16 cellular contexts compared by ENCODE assay signal in genomic region chr9:99031994-99032393, GRCh38.
A peak's percentile ranks its signal among the peaks of the same experiment; 100 is the strongest.
DNase-seq lines count a peak whose midpoint lies in the region; TF ChIP-seq lines count a peak whose summit lies in the region.
"Had no signal": no experiment of that assay in that cellular context is flagged by ENCODE, and none has a peak within 500 bp of the region (broad histone marks: within the 10 kb centered on the region; RNA-seq: fewer than 3 reads in every experiment).

No MANE protein-coding gene starts in this region.

- H3K36me3 ChIP-seq in spleen = no peaks in the 10 kb centered on the region
- H3K36me3 ChIP-seq: BLaER1 treated with 17β-estradiol and CSF1 and Interleukin-3, amounts not matched to agents 10 nM and 100 nM had no signal

- POLR2A ChIA-PET in RWPE1 (lab: Yijun Ruan, JAX; ENCODE audit: low non-redundant PET) = no interaction called here

- H3K4me1 ChIP-seq in spleen = peaks cover 0 to 4% (median 0%) of the 10 kb centered on the region in 6 donors
- H3K4me1 ChIP-seq: A549, Caco-2 had no signal

- H3K4me3 ChIP-seq in spleen = no peak overlapping the region
- H3K4me3 ChIP-seq: A549; BLaER1 treated with 17β-estradiol and CSF1 and Interleukin-3, amounts not matched to agents 10 nM and 100 nM had no signal

- 93 to 95% (median 95%) methylated on average over 5 of the region's 5 CpGs for WGBS in spleen, 5 donors

- no peak overlapping the region for H3K27ac ChIP-seq in RWPE1
- H3K27ac ChIP-seq in spleen = no peak overlapping the region
- H3K27ac ChIP-seq: 22Rv1; A549; BLaER1 treated with 17β-estradiol and CSF1 and Interleukin-3, amounts not matched to agents 10 nM and 100 nM; C4-2B had no signal

- intact Hi-C loops in spleen (cut with DNase I; ENCODE audit: low total_unique reads) = no loop called here

- no peaks in the 10 kb centered on the region for H3K9me3 ChIP-seq in spleen
- H3K9me3 ChIP-seq: A549, Caco-2 had no signal

- H3K27me3 ChIP-seq in spleen (replicated peaks in 1 of 7) = peaks cover 0 to 14% (median 0%) of the 10 kb centered on the region in 7 donors

- DNase-seq in activated CD8-positive, alpha-beta memory T cell treated with anti-CD3 and anti-CD28 coated beads for 24 hours = peak; percentile 1
- DNase-seq in activated CD8-positive, alpha-beta memory T cell treated with anti-CD3 and anti-CD28 coated beads, Interleukin-2, amount 50 U/mL, for 4 hours = no peak
- DNase-seq in stimulated activated CD8-positive, alpha-beta memory T cell treated with anti-CD3 and anti-CD28 coated beads, Interleukin-4, amount 100 ng/mL, for 48 hours = peak; percentile 2
- no peak for DNase-seq in RWPE1 (ENCODE audit: low spot score)
- no peak for DNase-seq in spleen
- DNase-seq: AML-193; Caco-2; Calu3; CD4-positive, alpha-beta T cell; CD8-positive, alpha-beta T cell; DMS79 treated with DMSO at 0.1 percent for 48 hours; GF-D8 had no signal

- TF ChIP-seq CTCF in RWPE1 (conservative IDR thresholded peaks at IDR 0.05; ENCODE audit: low read depth) (no peak), spleen (IDR thresholded peaks at IDR 0.05 in 8 of 11, conservative IDR thresholded peaks at IDR 0.05 in 3 of 11) (no peak)

- CTCF ChIA-PET in RWPE1 (lab: Yijun Ruan, JAX) = no interaction called here

- no peak for TF ChIP-seq POLR2A in spleen (IDR thresholded peaks at IDR 0.05)

Comparison
In these comparisons a context has a peak if more than half of its experiments do, and no peak if none do; other contexts are left out.
1. DNase-seq: peak in activated CD8-positive, alpha-beta memory T cell treated with anti-CD3 and anti-CD28 coated beads for 24 hours (single experiment) and stimulated activated CD8-positive, alpha-beta memory T cell treated with anti-CD3 and anti-CD28 coated beads, Interleukin-4, amount 100 ng/mL, for 48 hours (single experiment); none in activated CD8-positive, alpha-beta memory T cell treated with anti-CD3 and anti-CD28 coated beads, Interleukin-2, amount 50 U/mL, for 4 hours (single experiment), RWPE1 (single experiment) and spleen (single experiment).